ENCODE assay signal across 8 cellular contexts in the genomic region with DNA sequence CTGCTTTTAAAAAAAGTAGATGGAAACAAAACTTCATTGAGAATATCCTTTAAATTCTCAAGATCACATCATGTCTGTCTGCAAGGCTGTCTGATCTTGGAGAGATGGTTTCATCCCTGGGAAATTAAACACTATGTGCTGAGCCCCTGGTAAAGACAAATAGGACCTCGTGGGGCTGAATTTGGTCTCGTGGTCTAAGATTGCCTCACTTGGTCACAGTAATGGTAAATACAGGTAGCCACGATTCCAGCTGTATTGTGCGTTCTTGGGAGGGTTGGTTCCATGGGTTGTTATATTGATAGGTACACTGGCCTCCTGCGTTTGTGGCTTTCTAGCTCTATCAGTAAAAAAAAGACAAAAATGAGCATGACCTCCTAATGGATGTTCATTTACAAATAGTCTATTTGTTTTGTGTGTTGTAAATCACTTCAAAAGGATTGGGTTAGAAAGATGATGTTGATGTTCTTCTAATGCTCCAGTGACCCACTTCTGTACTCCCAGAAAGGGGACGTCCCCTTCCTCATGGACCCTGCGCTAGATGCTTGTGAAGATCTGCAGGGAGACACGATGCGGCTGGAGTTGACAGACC. TPM values are rescaled to one million over a fixed set of nuclear protein-coding genes. Genes with fewer than 3 reads are reported as not detected.
DNase-seq lines count a peak whose midpoint lies in the region; ATAC-seq and TF ChIP-seq lines count a peak whose summit lies in the region.

No MANE protein-coding gene starts in this region.

- no peaks in the 10 kb centered on the region for H3K9me3 ChIP-seq in CD4-positive, CD25-positive, alpha-beta regulatory T cell (ENCODE audit: control insufficient read depth in 2 of 2, low read length in 2 of 2)
- no peaks in the 10 kb centered on the region for H3K9me3 ChIP-seq in MG63
- H3K9me3 ChIP-seq in neural cell (ENCODE audit: low read length), result no peaks in the 10 kb centered on the region

- H2AFZ ChIP-seq in neural cell (ENCODE audit: low read depth, low read length), result no peak overlapping the region

- H3K4me1 ChIP-seq in CD4-positive, CD25-positive, alpha-beta regulatory T cell (ENCODE audit: control insufficient read depth, insufficient read depth, low read length, poor library complexity, severe bottlenecking), result peaks cover 40% of the 10 kb centered on the region

- peaks cover 12% of the 10 kb centered on the region for H3K36me3 ChIP-seq in CD4-positive, CD25-positive, alpha-beta regulatory T cell (ENCODE audit: control insufficient read depth, insufficient read depth, low read length)
- H3K36me3 ChIP-seq in MG63, result peaks cover 50% of the 10 kb centered on the region
- no peaks in the 10 kb centered on the region for H3K36me3 ChIP-seq in neural cell (ENCODE audit: insufficient read depth, low read length)

- peaks cover 22 to 64% (median 54%) of the 10 kb centered on the region in 4 donors for H3K4me1 Mint-ChIP-seq in CD4-positive, CD25-positive, alpha-beta regulatory T cell

- H3K9me2 ChIP-seq in neural cell (ENCODE audit: insufficient read depth, low read length), result no peaks in the 10 kb centered on the region

- no peaks in the 10 kb centered on the region for H3F3A ChIP-seq in neural cell (ENCODE audit: insufficient read depth, low read length, poor library complexity, severe bottlenecking)

- H3K36me3 Mint-ChIP-seq in CD4-positive, CD25-positive, alpha-beta regulatory T cell, result peaks cover 9% of the 10 kb centered on the region

- no peak for TF ChIP-seq CTCF in coronary artery (IDR thresholded peaks at IDR 0.05)
- TF ChIP-seq CTCF in neural cell (IDR thresholded peaks at IDR 0.05; ENCODE audit: poor library complexity, severe bottlenecking), result no peak

- peaks cover 62% of the 10 kb centered on the region for H3K79me2 ChIP-seq in neural cell (replicated peaks; ENCODE audit: insufficient read depth, low read length)

- DNase-seq in CD4-positive, CD25-positive, alpha-beta regulatory T cell, result no peak
- no peak for DNase-seq in MG63
- no peak for DNase-seq in coronary artery (ENCODE audit: low spot score)
- no peak for DNase-seq in MV-4-11 (lab: John Stamatoyannopoulos, UW)
- DNase-seq in DMS114 treated with DMSO at 0.1 percent for 48 hours (lab: John Stamatoyannopoulos, UW; ENCODE audit: unreplicated experiment), result no peak
- DNase-seq in hippocampal formation (lab: John Stamatoyannopoulos, UW), result no peak

- H3K27me3 Mint-ChIP-seq in CD4-positive, CD25-positive, alpha-beta regulatory T cell, result peaks cover 5% of the 10 kb centered on the region

- H3K27ac ChIP-seq in CD4-positive, CD25-positive, alpha-beta regulatory T cell (ENCODE audit: insufficient read depth, low read length, poor library complexity, severe bottlenecking), result no peak overlapping the region
- H3K27ac ChIP-seq in coronary artery, result peak overlapping the region; percentile 84 to 98
- H3K27ac ChIP-seq in neural cell (ENCODE audit: low read length), result no peak overlapping the region

- H3K4me3 ChIP-seq in CD4-positive, CD25-positive, alpha-beta regulatory T cell (ENCODE audit: low read depth, low read length), result peak overlapping the region; percentile 95
- H3K4me3 ChIP-seq in MG63 (peak overlapping the region; percentile 68), coronary artery (peak overlapping the region; percentile 92), neural cell (ENCODE audit: low read length) (peak overlapping the region; percentile 80)

- peak overlapping the region; percentile 3 to 74 (median 60) for H3K27ac Mint-ChIP-seq in CD4-positive, CD25-positive, alpha-beta regulatory T cell

- H3K9me3 Mint-ChIP-seq in CD4-positive, CD25-positive, alpha-beta regulatory T cell, result no peaks in the 10 kb centered on the region

- H3K9ac ChIP-seq in neural cell (ENCODE audit: low read length), result peak overlapping the region; percentile 88

- H3K4me3 Mint-ChIP-seq in CD4-positive, CD25-positive, alpha-beta regulatory T cell, result peak overlapping the region; percentile 84 to 99 (median 94)

- H3K27me3 ChIP-seq in CD4-positive, CD25-positive, alpha-beta regulatory T cell (ENCODE audit: control insufficient read depth, insufficient read depth, low read length), result no peaks in the 10 kb centered on the region
- H3K27me3 ChIP-seq in MG63 (no peaks in the 10 kb centered on the region), neural cell (ENCODE audit: insufficient read depth, low read depth, low read length) (no peaks in the 10 kb centered on the region)

- peak overlapping the region; percentile 89 for H3K4me2 ChIP-seq in neural cell (ENCODE audit: low read length)

- no peak for ATAC-seq in CD4-positive, CD25-positive, alpha-beta regulatory T cell (ENCODE audit: low read depth in 2 of 2)
- no peak for ATAC-seq in GM18517 (IDR thresholded peaks at IDR 0.05; ENCODE audit: unreplicated experiment)

- TF ChIP-seq RAD21 in neural cell (conservative IDR thresholded peaks at IDR 0.05), result no peak

- H4K20me1 ChIP-seq in neural cell (ENCODE audit: insufficient read depth), result peaks cover 10% of the 10 kb centered on the region

- no peak for TF ChIP-seq EP300 in neural cell (conservative IDR thresholded peaks at IDR 0.05; ENCODE audit: poor library complexity, severe bottlenecking)

TF ChIP-seq in neural cell, 6 proteins besides CTCF, POLR2A, EP300 and RAD21:
- TF ChIP-seq, protein P1, sequence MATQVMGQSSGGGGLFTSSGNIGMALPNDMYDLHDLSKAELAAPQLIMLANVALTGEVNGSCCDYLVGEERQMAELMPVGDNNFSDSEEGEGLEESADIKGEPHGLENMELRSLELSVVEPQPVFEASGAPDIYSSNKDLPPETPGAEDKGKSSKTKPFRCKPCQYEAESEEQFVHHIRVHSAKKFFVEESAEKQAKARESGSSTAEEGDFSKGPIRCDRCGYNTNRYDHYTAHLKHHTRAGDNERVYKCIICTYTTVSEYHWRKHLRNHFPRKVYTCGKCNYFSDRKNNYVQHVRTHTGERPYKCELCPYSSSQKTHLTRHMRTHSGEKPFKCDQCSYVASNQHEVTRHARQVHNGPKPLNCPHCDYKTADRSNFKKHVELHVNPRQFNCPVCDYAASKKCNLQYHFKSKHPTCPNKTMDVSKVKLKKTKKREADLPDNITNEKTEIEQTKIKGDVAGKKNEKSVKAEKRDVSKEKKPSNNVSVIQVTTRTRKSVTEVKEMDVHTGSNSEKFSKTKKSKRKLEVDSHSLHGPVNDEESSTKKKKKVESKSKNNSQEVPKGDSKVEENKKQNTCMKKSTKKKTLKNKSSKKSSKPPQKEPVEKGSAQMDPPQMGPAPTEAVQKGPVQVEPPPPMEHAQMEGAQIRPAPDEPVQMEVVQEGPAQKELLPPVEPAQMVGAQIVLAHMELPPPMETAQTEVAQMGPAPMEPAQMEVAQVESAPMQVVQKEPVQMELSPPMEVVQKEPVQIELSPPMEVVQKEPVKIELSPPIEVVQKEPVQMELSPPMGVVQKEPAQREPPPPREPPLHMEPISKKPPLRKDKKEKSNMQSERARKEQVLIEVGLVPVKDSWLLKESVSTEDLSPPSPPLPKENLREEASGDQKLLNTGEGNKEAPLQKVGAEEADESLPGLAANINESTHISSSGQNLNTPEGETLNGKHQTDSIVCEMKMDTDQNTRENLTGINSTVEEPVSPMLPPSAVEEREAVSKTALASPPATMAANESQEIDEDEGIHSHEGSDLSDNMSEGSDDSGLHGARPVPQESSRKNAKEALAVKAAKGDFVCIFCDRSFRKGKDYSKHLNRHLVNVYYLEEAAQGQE (IDR thresholded peaks at IDR 0.05; ENCODE audit: borderline replicate concordance), result no peak
- TF ChIP-seq SMC3 (conservative IDR thresholded peaks at IDR 0.05; ENCODE audit: poor library complexity), result no peak
- TF ChIP-seq EZH2 (IDR thresholded peaks at IDR 0.05; ENCODE audit: borderline replicate concordance, insufficient read depth, low read length, poor library complexity, severe bottlenecking), result no peak
- TF ChIP-seq TAF1 (IDR thresholded peaks at IDR 0.05; ENCODE audit: low read depth), result no peak
- no peak for TF ChIP-seq POLR2AphosphoS5 (IDR thresholded peaks at IDR 0.05)
- no peak for TF ChIP-seq MXI1 (conservative IDR thresholded peaks at IDR 0.05; ENCODE audit: poor library complexity, severe bottlenecking)
TF ChIP-seq in neural cell: peak in this region for 0.

RNA-seq across cellular contexts. Expression of a gene that starts 1.7 kb away (rescaled TPM):
- total RNA-seq in CD4-positive, CD25-positive, alpha-beta regulatory T cell, result 19.9 TPM
- 10 to 100 TPM; 10.5 to 16.4 (median 13.2) TPM for polyA plus RNA-seq in CD4-positive, CD25-positive, alpha-beta regulatory T cell
- 21.2 and 42.1 TPM in 2 replicates for total RNA-seq in MG63 (2014; rRNA removed; shearing (Covaris generic); ENCODE audit: low replicate concordance)
- polyA plus RNA-seq in neural cell, result 64.6 and 67.5 TPM in 2 replicates
- polyA minus RNA-seq in neural cell, result 88.1 and 96.4 TPM in 2 replicates

Comparison
In these comparisons a context has a peak if more than half of its experiments do, and no peak if none do; other contexts are left out.
1. H3K27ac ChIP-seq: peak in coronary artery (2 of 2); none in CD4-positive, CD25-positive, alpha-beta regulatory T cell (single experiment) and neural cell (single experiment).
2. Peak in every context shown above with its lines, with median percentiles within 50 percentile points of each other: H3K4me3 ChIP-seq.